In the genomic region with DNA sequence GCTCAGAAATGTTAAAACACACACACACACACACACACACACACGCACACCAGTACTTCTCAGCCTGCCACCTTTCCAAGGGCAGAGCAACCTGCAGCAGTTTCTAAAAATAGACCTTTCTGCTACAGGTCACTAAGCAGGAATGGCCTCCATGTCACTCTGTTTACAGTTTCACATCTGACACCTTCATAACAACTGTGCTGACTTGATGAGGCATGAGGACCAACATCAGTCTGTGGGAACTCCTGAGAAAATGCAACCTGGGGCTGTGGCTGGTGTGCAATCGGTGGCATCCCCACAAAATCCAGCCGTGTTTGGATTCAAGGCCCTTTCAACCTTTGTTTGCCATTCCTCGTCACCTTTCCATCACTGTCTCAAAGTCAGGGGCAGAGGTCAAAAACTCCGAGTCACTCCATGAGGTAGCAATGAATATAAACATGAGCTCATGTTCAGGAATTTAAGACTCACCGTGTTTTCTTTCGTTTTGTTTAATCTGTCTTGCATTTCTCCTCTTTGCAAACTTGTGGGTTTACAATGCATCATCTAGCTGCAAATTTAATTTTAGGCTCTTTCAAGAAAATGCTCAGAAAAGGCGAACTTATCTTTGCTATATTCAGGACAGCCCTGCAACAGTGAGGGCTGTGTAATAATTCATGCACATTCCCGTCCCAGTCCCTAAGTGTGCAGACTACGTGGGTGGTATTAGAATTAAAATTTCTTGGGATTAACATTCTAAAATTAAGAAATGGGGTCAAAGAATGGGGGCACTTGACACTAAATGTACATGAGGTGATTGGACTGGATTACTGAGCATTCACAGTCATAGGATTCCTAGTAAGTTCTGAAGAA, we compare ENCODE assay signal across 10 cellular contexts.
DNase-seq lines count a peak whose midpoint lies in the region; ATAC-seq, FAIRE-seq and TF ChIP-seq lines count a peak whose summit lies in the region.
"Had no signal": no experiment of that assay in that cellular context is flagged by ENCODE, and none has a peak within 500 bp of the region (broad histone marks: within the 10 kb centered on the region; RNA-seq: fewer than 3 reads in every experiment).

No MANE protein-coding gene starts in this region.

- H3K27ac ChIP-seq in small intestine (ENCODE audit: low read depth in 1 of 2, low read length in 1 of 2): no peak overlapping the region

- no peak overlapping the region for H3K4me3 ChIP-seq in foreskin fibroblast (ENCODE audit: low read depth in 1 of 2, low read length in 2 of 2)
- no peak overlapping the region for H3K4me3 ChIP-seq in small intestine (ENCODE audit: low read depth in 1 of 2, low read length in 2 of 2)

- no peak for TF ChIP-seq CTCF in foreskin fibroblast (IDR thresholded peaks at IDR 0.05; ENCODE audit: low read depth, low read length)

- H3K9me3 ChIP-seq in small intestine (ENCODE audit: control insufficient read depth, low read depth): no peaks in the 10 kb centered on the region

- no peaks in the 10 kb centered on the region for H3K27me3 ChIP-seq in small intestine (ENCODE audit: control insufficient read depth in 2 of 2, insufficient read depth in 2 of 2, low read length in 2 of 2)

- FAIRE-seq in small intestine (lab: Jason Lieb, UNC): no peak

- H3K36me3 ChIP-seq in small intestine (ENCODE audit: control insufficient read depth in 2 of 2, insufficient read depth in 2 of 2, low read length in 2 of 2): no peaks in the 10 kb centered on the region

- WGBS in small intestine, 3 donors: 44 to 61% (median 52%) methylated on average over 10 of the region's 10 CpGs

- no peaks in the 10 kb centered on the region for H3K4me1 ChIP-seq in small intestine (ENCODE audit: control insufficient read depth in 2 of 2, insufficient read depth in 1 of 2, low read depth in 1 of 2, low read length in 1 of 2)

- no peak for ATAC-seq in GM21619 (IDR thresholded peaks at IDR 0.05; ENCODE audit: unreplicated experiment)

- DNase-seq in HCEC 1CT (peak; percentile 65), RPMI8226 (peak; percentile 2), foreskin fibroblast (peak; percentile 57 to 70), small intestine (peak; percentile 79), NCI-H1436 treated with DMSO at 0.1 percent for 48 hours (lab: John Stamatoyannopoulos, UW) (no peak), medulla oblongata (ENCODE audit: extremely low spot score) (no peak), NCI-H1105 treated with DMSO at 0.1 percent for 48 hours (lab: John Stamatoyannopoulos, UW) (no peak)
- DNase-seq: activated CD8-positive, alpha-beta memory T cell treated with anti-CD3 and anti-CD28 coated beads for 24 hours; left cardiac atrium had no signal

Comparison
In these comparisons a context has a peak if more than half of its experiments do, and no peak if none do; other contexts are left out.
1. DNase-seq: peak in HCEC 1CT (single experiment), RPMI8226 (single experiment), foreskin fibroblast (2 of 2) and small intestine (single experiment); none in NCI-H1436 treated with DMSO at 0.1 percent for 48 hours (single experiment), medulla oblongata (single experiment) and NCI-H1105 treated with DMSO at 0.1 percent for 48 hours (single experiment).